Comparison of ENCODE assay signal across 1 cellular context in the genomic region with DNA sequence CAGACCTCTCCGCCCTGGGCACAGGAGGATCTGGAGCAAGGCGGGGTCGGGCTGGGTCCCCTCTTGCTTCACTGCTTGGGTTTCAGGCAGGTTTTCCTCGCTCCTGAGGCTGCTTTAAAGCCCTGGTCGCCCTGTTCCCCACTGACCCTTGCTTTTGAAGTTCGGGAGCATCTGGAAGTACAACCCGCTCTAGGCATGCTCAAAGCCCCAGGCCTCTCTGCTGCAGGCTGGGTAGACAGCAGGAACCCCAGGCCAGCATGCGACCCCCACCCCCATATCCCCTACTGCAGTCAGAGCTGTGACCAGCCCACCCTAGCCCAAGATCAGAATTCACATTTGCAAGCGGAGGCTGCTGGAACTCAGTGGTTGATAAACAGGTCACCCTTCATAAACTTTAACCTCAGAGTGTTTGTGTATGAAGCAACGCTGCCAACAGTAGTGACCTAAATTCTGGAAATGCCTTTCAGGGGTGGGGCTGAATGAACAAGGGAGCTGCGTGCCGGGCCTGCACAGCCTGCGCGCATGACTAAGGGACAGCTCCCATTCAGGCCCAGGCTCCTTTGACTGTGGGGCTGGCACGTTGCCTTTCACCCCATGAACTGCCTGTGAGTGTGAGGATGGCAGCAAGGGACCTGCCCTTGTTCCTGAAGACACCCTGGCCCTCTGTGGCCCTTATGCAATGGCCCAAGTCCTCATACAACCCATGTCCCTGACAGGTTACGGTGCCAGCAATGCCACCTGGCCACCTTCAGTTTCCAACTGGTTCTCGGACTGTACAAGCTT.
A peak's percentile ranks its signal among the peaks of the same experiment; 100 is the strongest.
TF ChIP-seq lines count a peak whose summit lies in the region.

No MANE protein-coding gene starts in this region.

TF ChIP-seq in HepG2, 621 proteins besides CTCF, POLR2A, EP300 and RAD21 (continued from another document and continues in another):
- TF ChIP-seq BCL3 (CRISPR knock-in tag; IDR thresholded peaks at IDR 0.05) (no peak), ZNF441 (CRISPR knock-in tag; IDR thresholded peaks at IDR 0.05; ENCODE audit: borderline replicate concordance) (peak; percentile 65; the same call in 1 of the 2 replicates), POLR2G (IDR thresholded peaks at IDR 0.05; ENCODE audit: low read depth, low read length) (peak; percentile 40), TEF (CRISPR knock-in tag; IDR thresholded peaks at IDR 0.05) (0 out of 2 replicates have a peak, but pooled peaks have one; percentile 32), ZNF414 (CRISPR knock-in tag; IDR thresholded peaks at IDR 0.05) (peak; percentile 67; the same call in 1 of the 2 replicates), FOXA1 (IDR thresholded peaks at IDR 0.05) (no peak), FOXA1 (CRISPR knock-in tag; IDR thresholded peaks at IDR 0.05) (peak; percentile 86), ZNF790 (CRISPR knock-in tag; IDR thresholded peaks at IDR 0.05; ENCODE audit: borderline replicate concordance) (peak; percentile 57; the same call in 1 of the 2 replicates), ISX (CRISPR knock-in tag; conservative IDR thresholded peaks at IDR 0.05) (no peak), TBX3 (IDR thresholded peaks at IDR 0.05; ENCODE audit: borderline replicate concordance) (peak; percentile 40; the same call in 1 of the 2 replicates), NFKBIZ (CRISPR knock-in tag; IDR thresholded peaks at IDR 0.05) (peak; percentile 82; the same call in 1 of the 2 replicates), ZNF44 (CRISPR knock-in tag; IDR thresholded peaks at IDR 0.05) (no peak; the same call in 1 of the 2 replicates), ZNF547 (CRISPR knock-in tag; IDR thresholded peaks at IDR 0.05) (peak; percentile 42; the same call in 1 of the 2 replicates), TBP (CRISPR knock-in tag; IDR thresholded peaks at IDR 0.05) (no peak), HNF1A (IDR thresholded peaks at IDR 0.05; ENCODE audit: low read depth) (peak; percentile 69), HNF1A (CRISPR knock-in tag; IDR thresholded peaks at IDR 0.05; ENCODE audit: borderline replicate concordance) (peak; percentile 85; the same call in 1 of the 2 replicates), MAF1 (CRISPR knock-in tag; IDR thresholded peaks at IDR 0.05; ENCODE audit: borderline replicate concordance) (0 out of 2 replicates have a peak, but pooled peaks have one; percentile 44), MEIS1 (CRISPR knock-in tag; IDR thresholded peaks at IDR 0.05; ENCODE audit: borderline replicate concordance) (no peak), GRHL1 (CRISPR knock-in tag; conservative IDR thresholded peaks at IDR 0.05) (no peak), FOXA3 (CRISPR knock-in tag; IDR thresholded peaks at IDR 0.05) (peak; percentile 89), ZNF646 (CRISPR knock-in tag; IDR thresholded peaks at IDR 0.05) (no peak), ZNF274 (CRISPR knock-in tag; IDR thresholded peaks at IDR 0.05) (peak; percentile 44; the same call in 1 of the 2 replicates), CEBPB (IDR thresholded peaks at IDR 0.05; ENCODE audit: borderline replicate concordance, low read depth, low read length) (peak; percentile 96), ZNF317 (CRISPR knock-in tag; IDR thresholded peaks at IDR 0.05) (peak; percentile 56; the same call in 1 of the 2 replicates), JUN (CRISPR knock-in tag; IDR thresholded peaks at IDR 0.05) (0 out of 2 replicates have a peak, but pooled peaks have one; percentile 41)
- TF ChIP-seq, protein P1, sequence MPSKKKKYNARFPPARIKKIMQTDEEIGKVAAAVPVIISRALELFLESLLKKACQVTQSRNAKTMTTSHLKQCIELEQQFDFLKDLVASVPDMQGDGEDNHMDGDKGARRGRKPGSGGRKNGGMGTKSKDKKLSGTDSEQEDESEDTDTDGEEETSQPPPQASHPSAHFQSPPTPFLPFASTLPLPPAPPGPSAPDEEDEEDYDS (CRISPR knock-in tag; IDR thresholded peaks at IDR 0.05), result peak; percentile 66; the same call in 1 of the 2 replicates
- TF ChIP-seq, protein P2, sequence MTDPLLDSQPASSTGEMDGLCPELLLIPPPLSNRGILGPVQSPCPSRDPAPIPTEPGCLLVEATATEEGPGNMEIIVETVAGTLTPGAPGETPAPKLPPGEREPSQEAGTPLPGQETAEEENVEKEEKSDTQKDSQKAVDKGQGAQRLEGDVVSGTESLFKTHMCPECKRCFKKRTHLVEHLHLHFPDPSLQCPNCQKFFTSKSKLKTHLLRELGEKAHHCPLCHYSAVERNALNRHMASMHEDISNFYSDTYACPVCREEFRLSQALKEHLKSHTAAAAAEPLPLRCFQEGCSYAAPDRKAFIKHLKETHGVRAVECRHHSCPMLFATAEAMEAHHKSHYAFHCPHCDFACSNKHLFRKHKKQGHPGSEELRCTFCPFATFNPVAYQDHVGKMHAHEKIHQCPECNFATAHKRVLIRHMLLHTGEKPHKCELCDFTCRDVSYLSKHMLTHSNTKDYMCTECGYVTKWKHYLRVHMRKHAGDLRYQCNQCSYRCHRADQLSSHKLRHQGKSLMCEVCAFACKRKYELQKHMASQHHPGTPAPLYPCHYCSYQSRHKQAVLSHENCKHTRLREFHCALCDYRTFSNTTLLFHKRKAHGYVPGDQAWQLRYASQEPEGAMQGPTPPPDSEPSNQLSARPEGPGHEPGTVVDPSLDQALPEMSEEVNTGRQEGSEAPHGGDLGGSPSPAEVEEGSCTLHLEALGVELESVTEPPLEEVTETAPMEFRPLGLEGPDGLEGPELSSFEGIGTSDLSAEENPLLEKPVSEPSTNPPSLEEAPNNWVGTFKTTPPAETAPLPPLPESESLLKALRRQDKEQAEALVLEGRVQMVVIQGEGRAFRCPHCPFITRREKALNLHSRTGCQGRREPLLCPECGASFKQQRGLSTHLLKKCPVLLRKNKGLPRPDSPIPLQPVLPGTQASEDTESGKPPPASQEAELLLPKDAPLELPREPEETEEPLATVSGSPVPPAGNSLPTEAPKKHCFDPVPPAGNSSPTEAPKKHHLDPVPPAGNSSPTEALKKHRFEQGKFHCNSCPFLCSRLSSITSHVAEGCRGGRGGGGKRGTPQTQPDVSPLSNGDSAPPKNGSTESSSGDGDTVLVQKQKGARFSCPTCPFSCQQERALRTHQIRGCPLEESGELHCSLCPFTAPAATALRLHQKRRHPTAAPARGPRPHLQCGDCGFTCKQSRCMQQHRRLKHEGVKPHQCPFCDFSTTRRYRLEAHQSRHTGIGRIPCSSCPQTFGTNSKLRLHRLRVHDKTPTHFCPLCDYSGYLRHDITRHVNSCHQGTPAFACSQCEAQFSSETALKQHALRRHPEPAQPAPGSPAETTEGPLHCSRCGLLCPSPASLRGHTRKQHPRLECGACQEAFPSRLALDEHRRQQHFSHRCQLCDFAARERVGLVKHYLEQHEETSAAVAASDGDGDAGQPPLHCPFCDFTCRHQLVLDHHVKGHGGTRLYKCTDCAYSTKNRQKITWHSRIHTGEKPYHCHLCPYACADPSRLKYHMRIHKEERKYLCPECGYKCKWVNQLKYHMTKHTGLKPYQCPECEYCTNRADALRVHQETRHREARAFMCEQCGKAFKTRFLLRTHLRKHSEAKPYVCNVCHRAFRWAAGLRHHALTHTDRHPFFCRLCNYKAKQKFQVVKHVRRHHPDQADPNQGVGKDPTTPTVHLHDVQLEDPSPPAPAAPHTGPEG (CRISPR knock-in tag; IDR thresholded peaks at IDR 0.05), result peak; percentile 66; the same call in 1 of the 2 replicates
